34 cellular contexts compared by ENCODE assay signal in the genomic region with DNA sequence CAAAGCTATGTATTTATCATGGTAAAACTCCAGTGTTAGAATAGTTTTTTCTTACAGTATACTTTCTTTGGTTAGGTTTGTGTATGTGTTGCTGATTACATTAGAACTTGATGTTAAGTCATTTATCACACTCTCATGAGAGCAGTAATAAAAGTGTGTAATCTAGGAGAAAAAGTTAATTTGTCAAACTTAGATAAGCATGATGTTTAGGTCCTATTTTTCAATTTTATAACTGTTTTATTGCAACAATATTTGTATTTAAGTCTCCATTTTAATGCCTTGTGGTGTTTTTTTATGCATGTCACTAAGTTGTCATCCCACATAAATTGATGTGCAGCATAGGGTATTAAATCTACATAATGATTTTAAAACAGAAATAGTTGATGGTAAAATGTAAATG.
"Had no signal": no experiment of that assay in that cellular context is flagged by ENCODE, and none has a peak within 500 bp of the region (broad histone marks: within the 10 kb centered on the region; RNA-seq: fewer than 3 reads in every experiment).

No MANE protein-coding gene starts in this region.

- DNase-seq: Karpas-422, Kasumi-1, MG63, MM.1S, MV-4-11, NCI-H1048, NCI-H1092, NCI-H1105, NCI-H1105 treated with DMSO at 0.1 percent for 48 hours, NCI-H1417, NCI-H1417 treated with DMSO at 0.1 percent for 48 hours, NCI-H1436, NCI-H1436 treated with DMSO at 0.1 percent for 48 hours, NCI-H146, NCI-H1694, NCI-H1694 treated with DMSO at 0.1 percent for 48 hours, NCI-H187, NCI-H187 treated with DMSO at 0.1 percent for 48 hours, NCI-H1930, NCI-H2029, NCI-H2029 treated with DMSO at 0.1 percent for 48 hours, NCI-H2081, NCI-H2081 treated with DMSO at 0.1 percent for 48 hours, NCI-H2107, NCI-H2171, NCI-H2171 treated with DMSO at 0.1 percent for 48 hours, NCI-H2227 treated with DMSO at 0.1 percent for 48 hours, NCI-H226, NCI-H345, NCI-H446, NCI-H446 treated with DMSO at 0.1 percent for 48 hours, NCI-H510A, NCI-H510A treated with DMSO at 0.1 percent for 48 hours, NCI-H524 had no signal

- H3K36me3 ChIP-seq: MG63 had no signal

- H3K4me3 ChIP-seq: MG63 had no signal

- H3K27me3 ChIP-seq: MG63 had no signal
